8 cellular contexts compared by ENCODE assay signal in genomic region chr3:186931487-186932280, GRCh38. TPM values are rescaled to one million over a fixed set of nuclear protein-coding genes. Genes with fewer than 3 reads are reported as not detected.
DNase-seq lines count a peak whose midpoint lies in the region; ATAC-seq and TF ChIP-seq lines count a peak whose summit lies in the region.

No MANE protein-coding gene starts in this region.

- H3K79me2 ChIP-seq in Karpas-422 (ENCODE audit: low read length): peaks cover 61% of the 10 kb centered on the region

- H3K36me3 ChIP-seq in BLaER1 (peaks cover 39% of the 10 kb centered on the region), Karpas-422 (ENCODE audit: insufficient read depth, low read length) (peaks cover 25% of the 10 kb centered on the region), lung (ENCODE audit: control insufficient read depth in 2 of 2, insufficient read depth in 2 of 2, low read length in 2 of 2) (peaks cover 0 to 5% of the 10 kb centered on the region in 2 donors)

- ATAC-seq in lung (ENCODE audit: insufficient read depth, low FRiP score): peak; percentile 15

- no peak for TF ChIP-seq CTCF in GM20000 (IDR thresholded peaks at IDR 0.05; ENCODE audit: extremely low read depth, missing control alignments)
- TF ChIP-seq CTCF in lung (IDR thresholded peaks at IDR 0.05; ENCODE audit: control extremely low read depth, extremely low read depth): no peak

- WGBS in lung, 2 donors: 1% methylated on average over 35 of the region's 35 CpGs

- H3K27ac ChIP-seq in BLaER1 (peak overlapping the region; percentile 90), Karpas-422 (ENCODE audit: low read length) (peak overlapping the region; percentile 81), lung (ENCODE audit: low read depth in 1 of 2, low read length in 1 of 2) (peak overlapping the region; percentile 90 to 91)

- DNase-seq in GM20000 (ENCODE audit: low spot score): peak; percentile 56
- DNase-seq in Karpas-422: peak; percentile 85
- peak; percentile 68 to 71 for DNase-seq in activated CD4-positive, alpha-beta T cell treated with anti-CD3 and anti-CD28 coated beads for 4 hours
- DNase-seq in dermis blood vessel endothelial cell: peak; percentile 53
- DNase-seq in lung (ENCODE audit: low spot score): peak; percentile 73
- DNase-seq in stimulated activated CD8-positive, alpha-beta memory T cell treated with anti-CD3 and anti-CD28 coated beads, Interleukin-15, amount 100 ng/mL, for 48 hours (ENCODE audit: low read depth in 2 of 2): peak; percentile 57 to 67
- no peak for DNase-seq in DMS114 treated with DMSO at 0.1 percent for 48 hours (lab: John Stamatoyannopoulos, UW; ENCODE audit: unreplicated experiment)

- peak overlapping the region; percentile 87 for H3K4me3 ChIP-seq in BLaER1
- peak overlapping the region; percentile 76 for H3K4me3 ChIP-seq in Karpas-422 (ENCODE audit: low read length)
- H3K4me3 ChIP-seq in lung: peak overlapping the region; percentile 94

- H3K9me2 ChIP-seq in Karpas-422 (replicated peaks; ENCODE audit: insufficient read depth, low read length): no peaks in the 10 kb centered on the region

- H3K9ac ChIP-seq in BLaER1 (peak overlapping the region; percentile 90), Karpas-422 (ENCODE audit: low read length) (peak overlapping the region; percentile 95)

- H3K27me3 ChIP-seq in BLaER1 (no peaks in the 10 kb centered on the region), Karpas-422 (ENCODE audit: low read length) (no peaks in the 10 kb centered on the region), lung (ENCODE audit: control insufficient read depth, insufficient read depth) (no peaks in the 10 kb centered on the region)

- peaks cover 27% of the 10 kb centered on the region for H3K4me1 ChIP-seq in BLaER1
- H3K4me1 ChIP-seq in Karpas-422 (ENCODE audit: low read length): peaks cover 38% of the 10 kb centered on the region
- peaks cover 0 to 4% of the 10 kb centered on the region in 2 donors for H3K4me1 ChIP-seq in lung (ENCODE audit: control insufficient read depth in 2 of 2, insufficient read depth in 2 of 2, low read length in 2 of 2)

- peak overlapping the region; percentile 96 for H3K4me2 ChIP-seq in BLaER1
- peak overlapping the region; percentile 83 for H3K4me2 ChIP-seq in Karpas-422 (ENCODE audit: low read depth, low read length, poor library complexity, severe bottlenecking)

- H4K20me1 ChIP-seq in BLaER1 (peaks cover 55% of the 10 kb centered on the region), Karpas-422 (ENCODE audit: insufficient read depth, low read depth, low read length) (peaks cover 34% of the 10 kb centered on the region)

- H2AFZ ChIP-seq in Karpas-422 (ENCODE audit: low read length): no peak overlapping the region

- peaks cover 4% of the 10 kb centered on the region; the same call in 1 of the 2 replicates for H3K9me3 ChIP-seq in BLaER1
- no peaks in the 10 kb centered on the region for H3K9me3 ChIP-seq in Karpas-422 (ENCODE audit: low read length)
- no peaks in the 10 kb centered on the region for H3K9me3 ChIP-seq in lung (ENCODE audit: control insufficient read depth in 2 of 2, insufficient read depth in 1 of 2, low read length in 1 of 2)

RNA-seq across cellular contexts. Expression of gene ST6GAL1, which starts 1.4 kb away (rescaled TPM):
- total RNA-seq in Karpas-422 (2014; rRNA removed; shearing (Covaris generic); ENCODE audit: low replicate concordance): 304 and 416 TPM in 2 replicates
- 104 and 126 TPM in 2 replicates for total RNA-seq in dermis blood vessel endothelial cell
- total RNA-seq in lung: 100 to 1,000 TPM in 1 of 2 donors, 10 to 100 TPM in 1; 89.5 to 113 TPM
- polyA plus RNA-seq in lung: 10 to 100 TPM; 15.1 to 31.4 TPM
